ENCODE assay signal across 26 cellular contexts in genomic region chr17:80346498-80347275, GRCh38.
"Had no signal": no experiment of that assay in that cellular context is flagged by ENCODE, and none has a peak within 500 bp of the region (broad histone marks: within the 10 kb centered on the region; RNA-seq: fewer than 3 reads in every experiment).

No MANE protein-coding gene starts in this region.

- DNase-seq: activated CD4-positive, alpha-beta memory T cell treated with anti-CD3 and anti-CD28 coated beads for 36 hours; activated CD4-positive, alpha-beta T cell treated with anti-CD3 and anti-CD28 coated beads, Interleukin-2, amount 10 ng/mL, durations not matched to agents 7 days and 5 days; activated CD4-positive, CD25-positive, alpha-beta regulatory T cell; activated CD8-positive, alpha-beta memory T cell treated with anti-CD3 and anti-CD28 coated beads for 24 hours; activated gamma-delta T cell; activated naive CD4-positive, alpha-beta T cell treated with anti-CD3 and anti-CD28 coated beads, Interleukin-2, amount 50 U/mL, for 16 hours; amygdala; MG63; MV-4-11; NCI-H1092 treated with DMSO at 0.1 percent for 48 hours; NCI-H1417 treated with DMSO at 0.1 percent for 48 hours; NCI-H1694 treated with DMSO at 0.1 percent for 48 hours; NCI-H2029 treated with DMSO at 0.1 percent for 48 hours; NCI-H345; NCI-H510A; NCI-H526 treated with DMSO at 0.1 percent for 48 hours; NCI-H82; T-cell; T-helper 2 cell; T1000 had no signal

- H3K4me1 Mint-ChIP-seq: brain had no signal

- ATAC-seq: Right ventricle myocardium inferior, T-cell had no signal

- H3K4me3 Mint-ChIP-seq: activated CD4-positive, alpha-beta memory T cell treated with anti-CD3 and anti-CD28 coated beads for 36 hours; activated CD4-positive, alpha-beta T cell treated with anti-CD3 and anti-CD28 coated beads, Interleukin-2, amount 10 ng/mL, durations not matched to agents 7 days and 5 days; activated T-helper 1 cell treated with anti-CD3 and anti-CD28 coated beads, Interleukin-12 subunit alpha, Interleukin-12 subunit beta, Interleukin-2, Interleukin-4 antibody, amounts not matched to agents 30 ng/mL and 10 ng/mL and 1 ng/mL, durations not matched to agents 14 hours and 24 hours and 36 hours; brain; central memory CD8-positive, alpha-beta T cell; T-cell had no signal

- H3K9me3 Mint-ChIP-seq: activated CD4-positive, alpha-beta memory T cell treated with anti-CD3 and anti-CD28 coated beads for 36 hours; activated CD4-positive, alpha-beta T cell treated with anti-CD3 and anti-CD28 coated beads, Interleukin-2, amount 10 ng/mL, durations not matched to agents 7 days and 5 days; activated T-helper 1 cell treated with anti-CD3 and anti-CD28 coated beads, Interleukin-12 subunit alpha, Interleukin-12 subunit beta, Interleukin-2, Interleukin-4 antibody, amounts not matched to agents 30 ng/mL and 10 ng/mL and 1 ng/mL, durations not matched to agents 14 hours and 24 hours and 36 hours; brain; central memory CD8-positive, alpha-beta T cell; T-cell had no signal

- H3K27ac ChIP-seq: SK-N-MC, VCaP had no signal

- H3K27me3 Mint-ChIP-seq: activated CD4-positive, alpha-beta memory T cell treated with anti-CD3 and anti-CD28 coated beads for 36 hours; activated CD4-positive, alpha-beta T cell treated with anti-CD3 and anti-CD28 coated beads, Interleukin-2, amount 10 ng/mL, durations not matched to agents 7 days and 5 days; brain; central memory CD8-positive, alpha-beta T cell; T-cell had no signal

- H3K27ac Mint-ChIP-seq: activated CD4-positive, alpha-beta memory T cell treated with anti-CD3 and anti-CD28 coated beads for 36 hours; activated CD4-positive, alpha-beta T cell treated with anti-CD3 and anti-CD28 coated beads, Interleukin-2, amount 10 ng/mL, durations not matched to agents 7 days and 5 days; activated T-helper 1 cell treated with anti-CD3 and anti-CD28 coated beads, Interleukin-12 subunit alpha, Interleukin-12 subunit beta, Interleukin-2, Interleukin-4 antibody, amounts not matched to agents 30 ng/mL and 10 ng/mL and 1 ng/mL, durations not matched to agents 14 hours and 24 hours and 36 hours; brain; T-cell had no signal

- H3K4me3 ChIP-seq: MG63, SK-N-MC had no signal
